ENCODE assay signal across 8 cellular contexts in genomic region chr2:42046819-42047487, GRCh38. TPM values are rescaled to one million over a fixed set of nuclear protein-coding genes. Genes with fewer than 3 reads are reported as not detected.
DNase-seq lines count a peak whose midpoint lies in the region; TF ChIP-seq lines count a peak whose summit lies in the region.

No MANE protein-coding gene starts in this region.

- no peak overlapping the region for H3K27ac Mint-ChIP-seq in MCF 10A (ENCODE audit: low read depth, unreplicated experiment)
- peak overlapping the region; percentile 84 for H3K27ac Mint-ChIP-seq in type B pancreatic cell

- H3K4me3 Mint-ChIP-seq in MCF 10A (ENCODE audit: unreplicated experiment) (peak overlapping the region; percentile 29), type B pancreatic cell (peak overlapping the region; percentile 93)

- no TSS peak for BruUV-seq in MCF 10A (replicated peaks; lab: Mats Ljungman, UMichigan)

- no peaks in the 10 kb centered on the region for H3K9me3 Mint-ChIP-seq in MCF 10A (ENCODE audit: unreplicated experiment)
- no peaks in the 10 kb centered on the region for H3K9me3 Mint-ChIP-seq in type B pancreatic cell

- H3K4me1 Mint-ChIP-seq in MCF 10A (ENCODE audit: insufficient read depth, unreplicated experiment) = no peaks in the 10 kb centered on the region
- H3K4me1 Mint-ChIP-seq in type B pancreatic cell (ENCODE audit: unreplicated experiment) = peaks cover 48% of the 10 kb centered on the region

- H3K36me3 Mint-ChIP-seq in MCF 10A (ENCODE audit: insufficient read depth, unreplicated experiment) (no peaks in the 10 kb centered on the region), type B pancreatic cell (peaks cover 5% of the 10 kb centered on the region)

- intact Hi-C loops in MCF 10A (cut with micrococcal nuclease) = no loop called here
- intact Hi-C loops in lower leg skin (cut with DNase I; ENCODE audit: low total_unique reads) = no loop called here

- peak overlapping the region; percentile 27 for H3K4me3 ChIP-seq in lower leg skin (ENCODE audit: low read depth, poor library complexity, severe bottlenecking)

- H3K27me3 Mint-ChIP-seq in MCF 10A (ENCODE audit: insufficient read depth, unreplicated experiment) (peaks cover 31% of the 10 kb centered on the region), type B pancreatic cell (peaks cover 45% of the 10 kb centered on the region)

- WGBS in lower leg skin, 2 donors = 7 to 15% methylated on average over 34 to 39 of the region's 39 CpGs

- DNase-seq in GM10266 (ENCODE audit: extremely low spot score) (peak; percentile 53), NCI-H1436 treated with DMSO at 0.1 percent for 48 hours (lab: John Stamatoyannopoulos, UW) (peak; percentile 3), MCF 10A (ENCODE audit: unreplicated experiment) (no peak), lower leg skin (ENCODE audit: low spot score in 2 of 2) (no peak), type B pancreatic cell (ENCODE audit: extremely low spot score, unreplicated experiment) (no peak), GOT3 (lab: John Stamatoyannopoulos, UW) (no peak), GM13976 (ENCODE audit: low spot score) (no peak), mesenteric fat pad (ENCODE audit: low spot score) (no peak)

- in situ Hi-C loops in GM13976 (cut with MboI; ENCODE audit: low sequenced_read_pairs, unreplicated experiment) = no loop called here

- no peak for TF ChIP-seq CTCF in GM10266 (IDR thresholded peaks at IDR 0.05; ENCODE audit: control insufficient read depth, insufficient read depth, low read depth, missing control alignments)
- TF ChIP-seq CTCF in MCF 10A (IDR thresholded peaks at IDR 0.05; ENCODE audit: unreplicated experiment) = no peak
- TF ChIP-seq CTCF in lower leg skin (IDR thresholded peaks at IDR 0.05) = peak in 1 of 3 donors; percentile 35
- no peak for TF ChIP-seq CTCF in type B pancreatic cell (conservative IDR thresholded peaks at IDR 0.05)
- TF ChIP-seq CTCF in GM13976 (IDR thresholded peaks at IDR 0.05; ENCODE audit: borderline replicate concordance, control extremely low read depth, extremely low read depth, insufficient read depth, missing control alignments) = no peak

- CTCF ChIA-PET in MCF 10A (lab: Yijun Ruan, JAX) = interaction anchor here (0.6 to 1.7 kb wide), 5 partner anchors 15 to 210 kb away, joined by 3 to 5 read pairs (median 5); no protein-coding TSS in a partner anchor

- POLR2A ChIA-PET in MCF 10A (lab: Yijun Ruan, JAX) = no interaction called here

- no peak for TF ChIP-seq POLR2A in lower leg skin (IDR thresholded peaks at IDR 0.05)

RNA-seq across cellular contexts. Expression of gene PKDCC, which starts 0.9 kb away (rescaled TPM):
- total RNA-seq in MCF 10A (2022) (0.49 and 0.96 TPM in 2 replicates), lower leg skin (10 to 100 TPM in 1 of 4 donors, 1 to 10 TPM in 3; 4.0 to 13.3 (median 6.2) TPM), type B pancreatic cell (ENCODE audit: low replicate concordance) (81.8 and 158 TPM in 2 replicates), mesenteric fat pad (289 TPM)

Comparison
In these comparisons a context has a peak if more than half of its experiments do, and no peak if none do; other contexts are left out.
1. DNase-seq: peak in GM10266 (single experiment) and NCI-H1436 treated with DMSO at 0.1 percent for 48 hours (single experiment); none in MCF 10A (single experiment), lower leg skin (0 of 2), type B pancreatic cell (single experiment), GOT3 (single experiment), GM13976 (single experiment) and mesenteric fat pad (single experiment).